In genomic region chr4:99868126-99868596, GRCh38 we compare ENCODE assay signal across 11 cellular contexts. TPM values are rescaled to one million over a fixed set of nuclear protein-coding genes. Genes with fewer than 3 reads are reported as not detected.
A peak's percentile ranks its signal among the peaks of the same experiment; 100 is the strongest.
DNase-seq lines count a peak whose midpoint lies in the region; ATAC-seq and TF ChIP-seq lines count a peak whose summit lies in the region.
"Had no signal": no experiment of that assay in that cellular context is flagged by ENCODE, and none has a peak within 500 bp of the region (broad histone marks: within the 10 kb centered on the region; RNA-seq: fewer than 3 reads in every experiment).

No MANE protein-coding gene starts in this region.

- H3K4me3 ChIP-seq in mesendoderm (ENCODE audit: low read length) (no peak overlapping the region), Peyer's patch (no peak overlapping the region)
- H3K4me3 ChIP-seq: SJCRH30 had no signal

- H2BK15ac ChIP-seq in mesendoderm (replicated peaks; ENCODE audit: low read depth), result no peak overlapping the region

- H2BK5ac ChIP-seq in mesendoderm (ENCODE audit: low read length), result no peak overlapping the region

- H4K8ac ChIP-seq in mesendoderm (ENCODE audit: low read depth, low read length), result no peak overlapping the region

- no CpG with 5 or more reads among the region's 8 CpGs for WGBS in mesendoderm (ENCODE audit: extremely low coverage, insufficient coverage, low lambda C conversion rate)

- no peak overlapping the region for H3K9ac ChIP-seq in mesendoderm (ENCODE audit: low read length)

- H3K4me1 ChIP-seq in mesendoderm (ENCODE audit: control insufficient read depth, low read depth, low read length) (peaks cover 2% of the 10 kb centered on the region), Peyer's patch (no peaks in the 10 kb centered on the region)
- H3K4me1 ChIP-seq: SJCRH30 had no signal

- H3K56ac ChIP-seq in mesendoderm (ENCODE audit: low read length), result no peak overlapping the region

- no peak overlapping the region for H4K5ac ChIP-seq in mesendoderm (ENCODE audit: low read length)

- H3K27me3 ChIP-seq in mesendoderm (ENCODE audit: insufficient read depth, low read length, poor library complexity) (no peaks in the 10 kb centered on the region), Peyer's patch (no peaks in the 10 kb centered on the region)
- H3K27me3 ChIP-seq: SJCRH30 had no signal

- no peaks in the 10 kb centered on the region for H3K79me1 ChIP-seq in mesendoderm (ENCODE audit: low read length)

- H3K23ac ChIP-seq in mesendoderm (ENCODE audit: low read length), result no peak overlapping the region

- peak; percentile 60 for ATAC-seq in HG02852 (IDR thresholded peaks at IDR 0.05; ENCODE audit: unreplicated experiment)
- no peak for ATAC-seq in HG02623 (IDR thresholded peaks at IDR 0.05; ENCODE audit: unreplicated experiment)
- ATAC-seq in HG03378 (IDR thresholded peaks at IDR 0.05; ENCODE audit: unreplicated experiment), result no peak
- ATAC-seq: HCT116 had no signal

- no peak for TF ChIP-seq POLR2A in Peyer's patch (IDR thresholded peaks at IDR 0.05)

- H3K4me2 ChIP-seq in mesendoderm (ENCODE audit: low read length), result no peak overlapping the region

- H3K79me2 ChIP-seq in mesendoderm (ENCODE audit: control insufficient read depth, insufficient read depth, low read length), result no peaks in the 10 kb centered on the region

- H3K36me3 ChIP-seq in mesendoderm (ENCODE audit: control insufficient read depth, insufficient read depth, low read length), result no peaks in the 10 kb centered on the region
- no peaks in the 10 kb centered on the region for H3K36me3 ChIP-seq in Peyer's patch
- H3K36me3 ChIP-seq: SJCRH30 had no signal

- H3K18ac ChIP-seq in mesendoderm (ENCODE audit: low read length), result no peak overlapping the region

- TF ChIP-seq CTCF in Peyer's patch (IDR thresholded peaks at IDR 0.05), result no peak

- H2AK5ac ChIP-seq in mesendoderm (ENCODE audit: low read length), result no peak overlapping the region

- no peaks in the 10 kb centered on the region for H3K9me3 ChIP-seq in Peyer's patch
- H3K9me3 ChIP-seq: SJCRH30 had no signal

- peak; percentile 43 for DNase-seq in EL
- DNase-seq in amniotic stem cell (lab: John Stamatoyannopoulos, UW), result peak; percentile 19
- peak; percentile 64 for DNase-seq in mesendoderm
- DNase-seq in DMS153 treated with DMSO at 0.1 percent for 48 hours (lab: John Stamatoyannopoulos, UW; ENCODE audit: unreplicated experiment), result no peak
- no peak for DNase-seq in Peyer's patch
- DNase-seq: activated gamma-delta T cell treated with Interleukin-2 at 50 U/mL for 16 hours, SJCRH30 had no signal

- H3K27ac ChIP-seq in mesendoderm (ENCODE audit: low read depth, low read length), result no peak overlapping the region
- no peak overlapping the region for H3K27ac ChIP-seq in Peyer's patch
- H3K27ac ChIP-seq: SJCRH30 had no signal

- no peak overlapping the region for H2BK120ac ChIP-seq in mesendoderm (ENCODE audit: low read depth, low read length)

- H3K4ac ChIP-seq in mesendoderm (ENCODE audit: low read depth, low read length), result no peak overlapping the region

RNA-seq across cellular contexts. Expression of gene LAMTOR3, which starts 26.1 kb away (rescaled TPM):
- 27.4 TPM for polyA plus RNA-seq in mesendoderm (2013, experiment 1 of 2)
- polyA plus RNA-seq in mesendoderm (2013, experiment 2 of 2), result 29.7 TPM
- 10 to 100 TPM; 13.2 to 28.6 (median 21.1) TPM for total RNA-seq in Peyer's patch

RNA-seq across cellular contexts. Expression of gene DAPP1, which starts 51.5 kb away (rescaled TPM):
- polyA plus RNA-seq in mesendoderm (2013, experiment 1 of 2), result not detected
- polyA plus RNA-seq in mesendoderm (2013, experiment 2 of 2), result not detected
- 10 to 100 TPM in 1 of 4 donors, 1 to 10 TPM in 2, not detected in 1; 1.1 to 47.0 (median 5.0) TPM for total RNA-seq in Peyer's patch

Comparison
In these comparisons a context has a peak if more than half of its experiments do, and no peak if none do; other contexts are left out.
1. DNase-seq: peak in EL (single experiment), amniotic stem cell (single experiment) and mesendoderm (single experiment); none in DMS153 treated with DMSO at 0.1 percent for 48 hours (single experiment) and Peyer's patch (0 of 3).